Comparison of ENCODE assay signal across 11 cellular contexts in the genomic region with DNA sequence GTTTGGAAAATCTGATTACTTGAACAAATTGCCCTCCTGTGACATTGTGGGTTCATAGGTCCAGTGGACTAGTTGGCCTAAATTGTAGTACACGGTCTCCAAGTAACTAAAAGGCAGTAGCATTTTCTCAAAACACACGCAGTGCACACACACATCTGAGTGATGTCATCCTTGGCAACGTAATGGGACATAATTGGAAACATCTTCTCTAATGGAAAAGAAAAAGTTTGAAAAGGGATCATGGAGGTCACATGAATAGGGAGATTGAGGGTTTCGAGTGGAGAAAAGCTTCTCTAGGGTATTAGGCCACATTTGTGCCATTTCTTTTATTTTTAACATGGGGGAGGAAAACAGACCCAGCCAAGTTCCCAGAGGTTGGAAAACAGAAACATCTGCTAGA.
DNase-seq lines count a peak whose midpoint lies in the region; ATAC-seq and TF ChIP-seq lines count a peak whose summit lies in the region.
"Had no signal": no experiment of that assay in that cellular context is flagged by ENCODE, and none has a peak within 500 bp of the region (broad histone marks: within the 10 kb centered on the region; RNA-seq: fewer than 3 reads in every experiment).

No MANE protein-coding gene starts in this region.

- no peak overlapping the region for H3K4me3 Mint-ChIP-seq in natural killer cell treated with Interleukin-12 subunit alpha and Interleukin-12 subunit beta and Interleukin-15 and Interleukin-18, amount 100 ng/mL, for 72 hours
- H3K4me3 Mint-ChIP-seq: T-helper 2 cell treated with Interferon-gamma antibody and Interleukin-4, amounts not matched to agents 5 μg/mL and 100 μg/mL, for 36 hours had no signal

- peak overlapping the region; percentile 60 to 68 for H3K27ac ChIP-seq in ascending aorta
- H3K27ac ChIP-seq in left ventricle myocardium inferior (replicated peaks), result peak overlapping the region; percentile 51
- H3K27ac ChIP-seq in skeletal muscle tissue (ENCODE audit: low read depth, low read length), result peak overlapping the region; percentile 54

- DNase-seq in DMS 273 treated with DMSO at 0.1 percent for 48 hours (lab: John Stamatoyannopoulos, UW) (peak; percentile 56), ascending aorta (ENCODE audit: low spot score in 2 of 2) (no peak), left ventricle myocardium inferior (no peak), RPMI8226 (no peak), medulla oblongata (ENCODE audit: extremely low spot score) (no peak)
- DNase-seq in natural killer cell treated with Interleukin-12 subunit alpha and Interleukin-12 subunit beta and Interleukin-15 and Interleukin-18, amount 100 ng/mL, for 72 hours (ENCODE audit: low spot score), result no peak
- DNase-seq: DMS153, NCI-H146 had no signal

- intact Hi-C loops in ascending aorta (cut with DNase I) (no loop called here), left ventricle myocardium inferior (cut with micrococcal nuclease) (no loop called here)

- H3K27me3 ChIP-seq in ascending aorta, result no peaks in the 10 kb centered on the region
- H3K27me3 ChIP-seq in left ventricle myocardium inferior (ENCODE audit: low read depth), result no peaks in the 10 kb centered on the region
- no peaks in the 10 kb centered on the region for H3K27me3 ChIP-seq in skeletal muscle tissue (ENCODE audit: control insufficient read depth in 3 of 3, insufficient read depth in 3 of 3, low read length in 3 of 3)

- no peaks in the 10 kb centered on the region for H3K9me3 ChIP-seq in ascending aorta
- H3K9me3 ChIP-seq in left ventricle myocardium inferior (replicated peaks), result no peaks in the 10 kb centered on the region
- H3K9me3 ChIP-seq in skeletal muscle tissue (ENCODE audit: control insufficient read depth in 3 of 3, low read length in 3 of 3), result no peaks in the 10 kb centered on the region

- H3K9ac ChIP-seq in skeletal muscle tissue (ENCODE audit: low read depth in 1 of 3, low read length in 3 of 3), result no peak overlapping the region

- H3K4me3 ChIP-seq in ascending aorta (no peak overlapping the region), left ventricle myocardium inferior (no peak overlapping the region), skeletal muscle tissue (ENCODE audit: low read length in 3 of 3) (no peak overlapping the region)

- H3K27ac Mint-ChIP-seq in natural killer cell treated with Interleukin-12 subunit alpha and Interleukin-12 subunit beta and Interleukin-15 and Interleukin-18, amount 100 ng/mL, for 72 hours, result peak overlapping the region in 1 of 2 donors; percentile 13
- H3K27ac Mint-ChIP-seq: T-helper 2 cell treated with Interferon-gamma antibody and Interleukin-4, amounts not matched to agents 5 μg/mL and 100 μg/mL, for 36 hours had no signal

- peaks cover 33 to 43% of the 10 kb centered on the region in 2 donors for H3K4me1 Mint-ChIP-seq in natural killer cell treated with Interleukin-12 subunit alpha and Interleukin-12 subunit beta and Interleukin-15 and Interleukin-18, amount 100 ng/mL, for 72 hours (ENCODE audit: low read depth in 2 of 2)

- peaks cover 11% of the 10 kb centered on the region for H3K36me3 Mint-ChIP-seq in natural killer cell treated with Interleukin-12 subunit alpha and Interleukin-12 subunit beta and Interleukin-15 and Interleukin-18, amount 100 ng/mL, for 72 hours

- no peaks in the 10 kb centered on the region for H3K9me3 Mint-ChIP-seq in natural killer cell treated with Interleukin-12 subunit alpha and Interleukin-12 subunit beta and Interleukin-15 and Interleukin-18, amount 100 ng/mL, for 72 hours
- H3K9me3 Mint-ChIP-seq: T-helper 2 cell treated with Interferon-gamma antibody and Interleukin-4, amounts not matched to agents 5 μg/mL and 100 μg/mL, for 36 hours had no signal

- no peaks in the 10 kb centered on the region for H3K27me3 Mint-ChIP-seq in natural killer cell treated with Interleukin-12 subunit alpha and Interleukin-12 subunit beta and Interleukin-15 and Interleukin-18, amount 100 ng/mL, for 72 hours

- ATAC-seq in natural killer cell treated with Interleukin-12 subunit alpha and Interleukin-12 subunit beta and Interleukin-15 and Interleukin-18, amount 100 ng/mL, for 72 hours, result no peak
- ATAC-seq in HG03571 (IDR thresholded peaks at IDR 0.05; ENCODE audit: unreplicated experiment), result no peak

- TF ChIP-seq CTCF in ascending aorta (IDR thresholded peaks at IDR 0.05) (no peak), left ventricle myocardium inferior (IDR thresholded peaks at IDR 0.05; ENCODE audit: borderline replicate concordance) (no peak)

- H3K4me1 ChIP-seq in ascending aorta (peaks cover 0 to 24% of the 10 kb centered on the region in 2 donors), left ventricle myocardium inferior (peaks cover 83% of the 10 kb centered on the region), skeletal muscle tissue (ENCODE audit: control insufficient read depth in 3 of 3, insufficient read depth in 3 of 3, low read length in 3 of 3) (peaks cover 4 to 28% (median 22%) of the 10 kb centered on the region in 3 donors)

- H3K36me3 ChIP-seq in ascending aorta, result no peaks in the 10 kb centered on the region
- no peaks in the 10 kb centered on the region for H3K36me3 ChIP-seq in left ventricle myocardium inferior
- H3K36me3 ChIP-seq in skeletal muscle tissue (ENCODE audit: control insufficient read depth in 3 of 3, insufficient read depth in 3 of 3, low read length in 3 of 3), result no peaks in the 10 kb centered on the region
